In the genomic region with DNA sequence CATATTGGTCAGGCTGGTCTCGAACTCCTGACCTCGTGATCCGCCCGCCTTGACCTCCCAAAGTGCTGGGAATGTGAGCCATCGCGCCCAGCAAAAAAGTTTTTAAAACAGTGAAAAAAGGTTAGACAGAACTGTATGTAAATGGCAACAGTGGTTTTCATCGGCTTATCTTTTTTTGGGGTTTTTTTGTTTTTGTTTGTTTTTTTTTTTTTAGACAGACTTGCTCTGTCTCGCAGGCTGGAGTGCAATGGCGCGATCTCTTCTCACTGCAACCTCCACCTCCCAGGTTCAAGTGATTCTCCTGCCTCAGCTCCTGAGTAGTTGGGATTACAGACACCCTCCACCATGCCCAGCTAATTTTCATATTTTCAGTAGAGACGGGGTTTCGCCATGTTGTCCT, we compare ENCODE assay signal across 10 cellular contexts. TPM values are rescaled to one million over a fixed set of nuclear protein-coding genes. Genes with fewer than 3 reads are reported as not detected.
DNase-seq lines count a peak whose midpoint lies in the region; TF ChIP-seq lines count a peak whose summit lies in the region.
"Not testable (repeated sequence)": the region's sequence is repeated elsewhere in the genome, so short reads cannot be mapped to it uniquely, and the experiment has no call there.
"Had no signal": no experiment of that assay in that cellular context is flagged by ENCODE, and none has a peak within 500 bp of the region (broad histone marks: within the 10 kb centered on the region; RNA-seq: fewer than 3 reads in every experiment).

No MANE protein-coding gene starts in this region.

- not testable (repeated sequence) for H3K4me3 Mint-ChIP-seq in activated naive CD4-positive, alpha-beta T cell treated with anti-CD3 and anti-CD28 coated beads, Interleukin-2, amount 50 U/mL, for 24 hours; MCF 10A (ENCODE audit: unreplicated experiment); chondrocyte (ENCODE audit: unreplicated experiment); progenitor cell of endocrine pancreas (ENCODE audit: low read depth)

- not testable (repeated sequence) for H3K27ac ChIP-seq in HEK293 (ENCODE audit: extremely low read depth, low read depth, low read length)

- DNase-seq in MCF 10A (ENCODE audit: unreplicated experiment); chondrocyte (ENCODE audit: low spot score); progenitor cell of endocrine pancreas (ENCODE audit: low spot score, unreplicated experiment): not testable (repeated sequence)

- H3K4me1 Mint-ChIP-seq in activated naive CD4-positive, alpha-beta T cell treated with anti-CD3 and anti-CD28 coated beads, Interleukin-2, amount 50 U/mL, for 24 hours; chondrocyte (ENCODE audit: low read depth); progenitor cell of endocrine pancreas (ENCODE audit: low read depth): not testable (repeated sequence)
- H3K4me1 Mint-ChIP-seq in MCF 10A (ENCODE audit: insufficient read depth, unreplicated experiment): peaks cover 19% of the 10 kb centered on the region

- H3K9me3 ChIP-seq in HEK293 (ENCODE audit: control insufficient read depth, insufficient read depth, low read depth, low read length): not testable (repeated sequence)

- POLR2A ChIA-PET in HEK293 (lab: Yijun Ruan, JAX): not testable (repeated sequence)
- POLR2A ChIA-PET in MCF 10A (lab: Yijun Ruan, JAX): interaction anchor here (0.7 to 8.2 kb wide), 5 partner anchors 8 to 86 kb away, joined by 3 to 87 read pairs (median 5); a partner anchor contains a TSS

- peaks cover 13% of the 10 kb centered on the region for H3K4me1 ChIP-seq in HEK293 (ENCODE audit: control insufficient read depth, insufficient read depth, low read length)

- not testable (repeated sequence) for H3K9me3 Mint-ChIP-seq in activated naive CD4-positive, alpha-beta T cell treated with anti-CD3 and anti-CD28 coated beads, Interleukin-2, amount 50 U/mL, for 24 hours; MCF 10A (ENCODE audit: unreplicated experiment); chondrocyte (ENCODE audit: low read depth); progenitor cell of endocrine pancreas (ENCODE audit: low read depth)

- not testable (repeated sequence) for H3K27me3 Mint-ChIP-seq in activated naive CD4-positive, alpha-beta T cell treated with anti-CD3 and anti-CD28 coated beads, Interleukin-2, amount 50 U/mL, for 24 hours; MCF 10A (ENCODE audit: insufficient read depth, unreplicated experiment); chondrocyte (ENCODE audit: low read depth); progenitor cell of endocrine pancreas

- peaks cover 35 to 64% of the 10 kb centered on the region in 2 experiments for H3K36me3 ChIP-seq in HEK293 (ENCODE audit: control insufficient read depth in 2 of 2, insufficient read depth in 1 of 2, low read length in 2 of 2)

- H3K4me3 ChIP-seq in HEK293 (ENCODE audit: low read depth, low read length): not testable (repeated sequence)

- TF ChIP-seq CTCF in HEK293 (tag by site-specific recombination; IDR thresholded peaks at IDR 0.05); MCF 10A (IDR thresholded peaks at IDR 0.05; ENCODE audit: unreplicated experiment); chondrocyte (IDR thresholded peaks at IDR 0.05); progenitor cell of endocrine pancreas (IDR thresholded peaks at IDR 0.05; ENCODE audit: unreplicated experiment): not testable (repeated sequence)

- H3K27ac Mint-ChIP-seq in activated naive CD4-positive, alpha-beta T cell treated with anti-CD3 and anti-CD28 coated beads, Interleukin-2, amount 50 U/mL, for 24 hours: peak overlapping the region; percentile 65
- H3K27ac Mint-ChIP-seq in MCF 10A (ENCODE audit: low read depth, unreplicated experiment): peak overlapping the region; percentile 58
- peak overlapping the region; percentile 17 for H3K27ac Mint-ChIP-seq in chondrocyte (ENCODE audit: unreplicated experiment)
- peak overlapping the region; percentile 13 for H3K27ac Mint-ChIP-seq in progenitor cell of endocrine pancreas

- not testable (repeated sequence) for H3K36me3 Mint-ChIP-seq in activated naive CD4-positive, alpha-beta T cell treated with anti-CD3 and anti-CD28 coated beads, Interleukin-2, amount 50 U/mL, for 24 hours
- H3K36me3 Mint-ChIP-seq in MCF 10A (ENCODE audit: insufficient read depth, unreplicated experiment) (peaks cover 93% of the 10 kb centered on the region), chondrocyte (ENCODE audit: low read depth) (peaks cover 23% of the 10 kb centered on the region), progenitor cell of endocrine pancreas (ENCODE audit: insufficient read depth) (peaks cover 16% of the 10 kb centered on the region)

- CTCF ChIA-PET in HEK293 (lab: Yijun Ruan, JAX): interaction anchor here (0.6 to 3.4 kb wide), 4 partner anchors 15 to 91 kb away, joined by 4 to 17 read pairs (median 8); no protein-coding TSS in a partner anchor
- CTCF ChIA-PET in MCF 10A (lab: Yijun Ruan, JAX): interaction anchor here (0.6 to 28.5 kb wide), 9 partner anchors 10 to 138 kb away, joined by 3 to 882 read pairs (median 5); a partner anchor contains a TSS

- intact Hi-C loops in MCF 10A (cut with micrococcal nuclease): not testable (repeated sequence)

- BruUV-seq in MCF 10A (replicated peaks; lab: Mats Ljungman, UMichigan): not testable (repeated sequence)

TF ChIP-seq in HEK293, 187 proteins besides CTCF, POLR2A, EP300 and RAD21:
- TF ChIP-seq, protein P1, sequence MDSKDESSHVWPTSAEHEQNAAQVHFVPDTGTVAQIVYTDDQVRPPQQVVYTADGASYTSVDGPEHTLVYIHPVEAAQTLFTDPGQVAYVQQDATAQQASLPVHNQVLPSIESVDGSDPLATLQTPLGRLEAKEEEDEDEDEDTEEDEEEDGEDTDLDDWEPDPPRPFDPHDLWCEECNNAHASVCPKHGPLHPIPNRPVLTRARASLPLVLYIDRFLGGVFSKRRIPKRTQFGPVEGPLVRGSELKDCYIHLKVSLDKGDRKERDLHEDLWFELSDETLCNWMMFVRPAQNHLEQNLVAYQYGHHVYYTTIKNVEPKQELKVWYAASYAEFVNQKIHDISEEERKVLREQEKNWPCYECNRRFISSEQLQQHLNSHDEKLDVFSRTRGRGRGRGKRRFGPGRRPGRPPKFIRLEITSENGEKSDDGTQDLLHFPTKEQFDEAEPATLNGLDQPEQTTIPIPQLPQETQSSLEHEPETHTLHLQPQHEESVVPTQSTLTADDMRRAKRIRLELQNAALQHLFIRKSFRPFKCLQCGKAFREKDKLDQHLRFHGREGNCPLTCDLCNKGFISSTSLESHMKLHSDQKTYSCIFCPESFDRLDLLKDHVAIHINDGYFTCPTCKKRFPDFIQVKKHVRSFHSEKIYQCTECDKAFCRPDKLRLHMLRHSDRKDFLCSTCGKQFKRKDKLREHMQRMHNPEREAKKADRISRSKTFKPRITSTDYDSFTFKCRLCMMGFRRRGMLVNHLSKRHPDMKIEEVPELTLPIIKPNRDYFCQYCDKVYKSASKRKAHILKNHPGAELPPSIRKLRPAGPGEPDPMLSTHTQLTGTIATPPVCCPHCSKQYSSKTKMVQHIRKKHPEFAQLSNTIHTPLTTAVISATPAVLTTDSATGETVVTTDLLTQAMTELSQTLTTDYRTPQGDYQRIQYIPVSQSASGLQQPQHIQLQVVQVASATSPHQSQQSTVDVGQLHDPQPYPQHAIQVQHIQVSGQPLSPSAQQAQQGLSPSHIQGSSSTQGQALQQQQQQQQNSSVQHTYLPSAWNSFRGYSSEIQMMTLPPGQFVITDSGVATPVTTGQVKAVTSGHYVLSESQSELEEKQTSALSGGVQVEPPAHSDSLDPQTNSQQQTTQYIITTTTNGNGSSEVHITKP (tag by site-specific recombination; IDR thresholded peaks at IDR 0.05): 0 out of 2 replicates have a peak, but pooled peaks have one; percentile 17
- TF ChIP-seq ZBTB17 (tag by site-specific recombination; IDR thresholded peaks at IDR 0.05) (peak; percentile 35; the same call in 1 of the 2 replicates), ZSCAN23 (tag by site-specific recombination; IDR thresholded peaks at IDR 0.05) (0 out of 2 replicates have a peak, but pooled peaks have one; percentile 45)

RNA-seq across cellular contexts. Expression of a gene that starts 12.9 kb away (rescaled TPM):
- total RNA-seq in MCF 10A (2022) (157 and 171 TPM in 2 replicates), chondrocyte (62.5 to 69.6 TPM (median 68.5 TPM) in 3 replicates), progenitor cell of endocrine pancreas (43.5 and 49.5 TPM in 2 replicates)

RNA-seq across cellular contexts. Expression of a gene that starts 14.2 kb away (rescaled TPM):
- 147 and 155 TPM in 2 replicates for total RNA-seq in MCF 10A (2022)
- 42.1 to 50.6 TPM (median 42.1 TPM) in 3 replicates for total RNA-seq in chondrocyte
- total RNA-seq in progenitor cell of endocrine pancreas: 54.7 and 59.5 TPM in 2 replicates

RNA-seq across cellular contexts. Expression of a gene that starts 21.9 kb away (rescaled TPM):
- total RNA-seq in MCF 10A (2022): not detected in 2 replicates
- 17.7 to 83.6 TPM (median 80.5 TPM) in 3 replicates for total RNA-seq in chondrocyte
- 0.41 and 0.62 TPM in 2 replicates for total RNA-seq in progenitor cell of endocrine pancreas
- total RNA-seq: A172; B cell; Calu3; CD4-positive, alpha-beta T cell; CD8-positive, alpha-beta T cell had no signal

RNA-seq across cellular contexts. Expression of a gene that starts 42.2 kb away (rescaled TPM):
- total RNA-seq in MCF 10A (2022): 0.10 and 0.33 TPM in 2 replicates
- total RNA-seq in chondrocyte: 0.10 to 0.40 TPM (median 0.36 TPM) in 3 replicates
- 71.9 and 74.3 TPM in 2 replicates for total RNA-seq in progenitor cell of endocrine pancreas

Comparison
In these comparisons a context has a peak if more than half of its experiments do, and no peak if none do; other contexts are left out.
1. H3K27ac Mint-ChIP-seq: peak in every context shown above with its lines; median percentile 65 in activated naive CD4-positive, alpha-beta T cell treated with anti-CD3 and anti-CD28 coated beads, Interleukin-2, amount 50 U/mL, for 24 hours; 58 in MCF 10A; 17 in chondrocyte; 13 in progenitor cell of endocrine pancreas.
2. RNA of a gene that starts 21.9 kb away (total RNA-seq): 17.7 to 83.6 TPM in chondrocyte; 0.41 to 0.62 TPM in progenitor cell of endocrine pancreas and not detected in MCF 10A; every median in the first group is over 10 times any median in the second.